ENCODE assay signal across 20 cellular contexts in genomic region chr10:71952745-71953144, GRCh38. TPM values are rescaled to one million over a fixed set of nuclear protein-coding genes. Genes with fewer than 3 reads are reported as not detected.
A peak's percentile ranks its signal among the peaks of the same experiment; 100 is the strongest.
DNase-seq lines count a peak whose midpoint lies in the region; ATAC-seq, FAIRE-seq and TF ChIP-seq lines count a peak whose summit lies in the region.
"Had no signal": no experiment of that assay in that cellular context is flagged by ENCODE, and none has a peak within 500 bp of the region (broad histone marks: within the 10 kb centered on the region; RNA-seq: fewer than 3 reads in every experiment).

No MANE protein-coding gene starts in this region.

- H3K9me1 ChIP-seq in keratinocyte (ENCODE audit: control insufficient read depth, extremely low read depth, insufficient read depth, low read length) = no peaks in the 10 kb centered on the region

- no peak overlapping the region for H3K4me2 ChIP-seq in keratinocyte (ENCODE audit: control insufficient read depth, extremely low read depth, insufficient read depth, low read depth, low read length)

- H3K27me3 ChIP-seq in bronchial epithelial cell (ENCODE audit: control insufficient read depth, insufficient read depth, low read length) (no peaks in the 10 kb centered on the region), keratinocyte (ENCODE audit: control insufficient read depth, extremely low read depth, insufficient read depth, low read length) (peaks cover 3% of the 10 kb centered on the region), uterus (no peaks in the 10 kb centered on the region)

- H3K9ac ChIP-seq in keratinocyte (ENCODE audit: control insufficient read depth, extremely low read depth, insufficient read depth, low read length) = no peak overlapping the region

- H3K4me3 ChIP-seq in bronchial epithelial cell (ENCODE audit: low read depth, low read length) (no peak overlapping the region), keratinocyte (ENCODE audit: control insufficient read depth in 2 of 3, extremely low read depth in 1 of 3, insufficient read depth in 2 of 3, low read depth in 1 of 3, low read length in 3 of 3) (no peak overlapping the region), uterus (no peak overlapping the region)
- H3K4me3 ChIP-seq: HAP-1 had no signal

- H4K20me1 ChIP-seq in keratinocyte (ENCODE audit: control insufficient read depth, extremely low read depth, insufficient read depth, low read length) = no peaks in the 10 kb centered on the region

- H3K4me1 ChIP-seq in keratinocyte (ENCODE audit: control insufficient read depth, extremely low read depth, insufficient read depth, low read length) (peaks cover 6% of the 10 kb centered on the region), uterus (no peaks in the 10 kb centered on the region)
- H3K4me1 ChIP-seq: HAP-1 had no signal

- intact Hi-C loops in uterus (cut with DNase I; ENCODE audit: low total_unique reads) = loop anchor here (10.0 kb wide), 1 partner anchor 382 kb away; no protein-coding TSS in a partner anchor

- no peak overlapping the region for H3K27ac ChIP-seq in keratinocyte (ENCODE audit: control insufficient read depth, insufficient read depth, low read length)
- H3K27ac ChIP-seq in uterus = no peak overlapping the region
- H3K27ac ChIP-seq: C4-2B had no signal

- peaks cover 9% of the 10 kb centered on the region for H3K9me3 ChIP-seq in keratinocyte (ENCODE audit: control insufficient read depth, low read depth, low read length)
- no peaks in the 10 kb centered on the region for H3K9me3 ChIP-seq in uterus
- H3K9me3 ChIP-seq: HAP-1 had no signal

- DNase-seq in EL (peak; percentile 25), HT1080 (ENCODE audit: low read depth) (peak; percentile 38), bronchial epithelial cell (ENCODE audit: low read depth) (peak; percentile 45), keratinocyte (ENCODE audit: low read depth, low spot score) (no peak), HTR-8/SVneo (ENCODE audit: insufficient read length, low spot score) (no peak), D721Med (ENCODE audit: insufficient read length, low spot score) (no peak), uterus (no peak)
- DNase-seq: AML-193; CD4-positive, alpha-beta T cell; DMS153; DMS79; Kasumi-1; KG1 had no signal

- ATAC-seq in GM18502 (IDR thresholded peaks at IDR 0.05; ENCODE audit: poor library complexity, unreplicated experiment) = no peak

- H3K36me3 ChIP-seq in bronchial epithelial cell (ENCODE audit: control insufficient read depth, insufficient read depth, low read length) (no peaks in the 10 kb centered on the region), keratinocyte (ENCODE audit: control insufficient read depth in 2 of 2, extremely low read depth in 1 of 2, insufficient read depth in 2 of 2, low read length in 2 of 2) (no peaks in the 10 kb centered on the region), uterus (no peaks in the 10 kb centered on the region)
- H3K36me3 ChIP-seq: HAP-1 had no signal

- H2AFZ ChIP-seq in keratinocyte (ENCODE audit: control insufficient read depth, low read length) = no peak overlapping the region

- H3K79me2 ChIP-seq in keratinocyte (ENCODE audit: control insufficient read depth, insufficient read depth, low read length) = no peaks in the 10 kb centered on the region

- TF ChIP-seq CTCF in bronchial epithelial cell (IDR thresholded peaks at IDR 0.05; ENCODE audit: insufficient read depth, low read length, severe bottlenecking) (no peak), keratinocyte (optimal IDR thresholded peaks at IDR 0.05 in 1 of 3, IDR thresholded peaks at IDR 0.05 in 1 of 3, conservative IDR thresholded peaks at IDR 0.05 in 1 of 3; ENCODE audit: extremely low read depth in 1 of 3, insufficient read depth in 2 of 3, low read length in 3 of 3) (no peak), D721Med (IDR thresholded peaks at IDR 0.05; ENCODE audit: insufficient read depth, missing control alignments) (no peak), uterus (IDR thresholded peaks at IDR 0.05) (no peak)

- FAIRE-seq in bronchial epithelial cell (lab: Jason Lieb, UNC) (no peak), keratinocyte (lab: Jason Lieb, UNC) (peak; percentile 48), HTR-8/SVneo (lab: Jason Lieb, UNC) (no peak), D721Med (lab: Jason Lieb, UNC) (no peak)
- FAIRE-seq: A204.1, G401.6, GM12891, GM18507 had no signal

- dilution Hi-C loops in keratinocyte (cut with MboI; ENCODE audit: extremely low pct_ligation_motif_present, low sequenced_read_pairs) = no loop called here

- TF ChIP-seq POLR2A in uterus (IDR thresholded peaks at IDR 0.05) = no peak

RNA-seq across cellular contexts. Expression of gene CHST3, which starts 11.4 kb away (rescaled TPM):
- 20.7 and 23.6 TPM in 2 replicates for total RNA-seq in HT1080 (2014; rRNA removed; shearing (Covaris generic))
- polyA plus RNA-seq in HT1080 (2015; cell fraction: cytosol; rRNA removed) = 6.5 and 7.0 TPM in 2 replicates
- 9.1 and 9.4 TPM in 2 replicates for polyA plus RNA-seq in HT1080 (2015; cell fraction: nucleus; rRNA removed)
- total RNA-seq in bronchial epithelial cell (11.4 and 16.6 TPM in 2 replicates), uterus (10 to 100 TPM; 12.3 to 44.7 (median 28.1) TPM)
- polyA plus RNA-seq in keratinocyte = 12.0 to 12.4 TPM (median 12.3 TPM) in 3 replicates
- polyA plus RNA-seq in keratinocyte (2011; ENCODE audit: low read depth) = 3.6 TPM
- 7.5 and 7.8 TPM in 2 replicates for polyA plus RNA-seq in keratinocyte (2011; cell fraction: cytosol; rRNA removed)
- 29.9 and 32.6 TPM in 2 replicates for polyA plus RNA-seq in keratinocyte (2011; cell fraction: nucleus; rRNA removed)
- 5.8 and 14.6 TPM in 2 replicates for polyA plus RNA-seq in keratinocyte (2012; ENCODE audit: low replicate concordance)
- 17.8 to 29.2 TPM (median 23.1 TPM) in 3 replicates for polyA minus RNA-seq in keratinocyte
- 13.4 TPM for polyA minus RNA-seq in keratinocyte (2011; cell fraction: cytosol; rRNA and poly(A)+ RNA removed)
- 34.8 and 43.4 TPM in 2 replicates for polyA minus RNA-seq in keratinocyte (2011; cell fraction: nucleus; rRNA and poly(A)+ RNA removed)
- total RNA-seq: CD4-positive, alpha-beta T cell had no signal

Comparison
In these comparisons a context has a peak if more than half of its experiments do, and no peak if none do; other contexts are left out.
1. DNase-seq: peak in EL (single experiment), HT1080 (single experiment) and bronchial epithelial cell (single experiment); none in keratinocyte (single experiment), HTR-8/SVneo (single experiment), D721Med (single experiment) and uterus (0 of 2).